In the genomic region with DNA sequence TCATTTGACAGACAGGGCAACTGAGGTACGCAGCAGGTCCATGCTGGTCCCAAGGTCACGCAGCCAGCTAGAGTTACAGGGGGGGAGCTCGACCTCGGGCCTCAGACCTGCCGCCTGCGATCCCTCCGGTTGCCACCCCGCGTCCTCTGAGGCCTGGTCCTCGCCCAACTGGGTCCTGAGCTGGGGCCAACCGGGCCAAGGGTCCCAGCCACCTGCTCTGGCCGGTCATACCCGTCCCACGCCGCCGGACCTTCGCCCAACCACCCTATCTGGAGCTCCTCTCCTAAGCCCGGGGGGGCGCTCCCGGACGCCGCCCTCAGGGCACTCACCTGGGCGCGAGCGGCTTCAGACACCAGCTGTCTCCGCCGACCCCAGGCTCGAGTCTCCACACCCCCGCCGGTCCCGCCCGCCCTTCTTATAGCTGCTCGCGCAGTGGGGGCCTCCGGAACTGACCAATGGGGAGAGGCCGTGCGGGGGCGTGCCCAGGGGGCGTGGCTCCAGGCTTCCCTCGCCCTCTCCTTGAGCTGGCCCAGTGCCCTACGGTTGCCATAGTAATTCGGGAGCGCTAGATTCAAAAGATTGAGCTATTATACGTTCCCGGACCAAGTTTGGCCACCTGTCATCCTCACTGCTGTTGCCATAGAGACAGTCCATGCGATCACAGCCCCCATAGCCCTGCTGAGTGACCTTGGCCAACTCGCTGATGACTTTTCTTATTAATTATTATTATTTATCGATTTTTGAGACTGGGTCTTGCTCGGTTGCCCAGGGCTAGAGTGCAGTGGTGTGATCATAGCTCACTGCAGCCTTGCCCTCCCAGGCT, we compare ENCODE assay signal across 1 cellular context.
TF ChIP-seq lines count a peak whose summit lies in the region.

Gene PLIN5 (minus strand): TSS at position 389 of the 823 bp plus-strand sequence. CDS start 1,150 bp downstream, outside the sequence.

TF ChIP-seq in HepG2, 621 proteins besides CTCF, POLR2A, EP300 and RAD21 (continued from another document):
- peak; percentile 84 for TF ChIP-seq NFYC (CRISPR knock-in tag; IDR thresholded peaks at IDR 0.05)
- no peak for TF ChIP-seq ZNF263 (CRISPR knock-in tag; IDR thresholded peaks at IDR 0.05)
